Comparison of ENCODE assay signal across 21 cellular contexts in the genomic region with DNA sequence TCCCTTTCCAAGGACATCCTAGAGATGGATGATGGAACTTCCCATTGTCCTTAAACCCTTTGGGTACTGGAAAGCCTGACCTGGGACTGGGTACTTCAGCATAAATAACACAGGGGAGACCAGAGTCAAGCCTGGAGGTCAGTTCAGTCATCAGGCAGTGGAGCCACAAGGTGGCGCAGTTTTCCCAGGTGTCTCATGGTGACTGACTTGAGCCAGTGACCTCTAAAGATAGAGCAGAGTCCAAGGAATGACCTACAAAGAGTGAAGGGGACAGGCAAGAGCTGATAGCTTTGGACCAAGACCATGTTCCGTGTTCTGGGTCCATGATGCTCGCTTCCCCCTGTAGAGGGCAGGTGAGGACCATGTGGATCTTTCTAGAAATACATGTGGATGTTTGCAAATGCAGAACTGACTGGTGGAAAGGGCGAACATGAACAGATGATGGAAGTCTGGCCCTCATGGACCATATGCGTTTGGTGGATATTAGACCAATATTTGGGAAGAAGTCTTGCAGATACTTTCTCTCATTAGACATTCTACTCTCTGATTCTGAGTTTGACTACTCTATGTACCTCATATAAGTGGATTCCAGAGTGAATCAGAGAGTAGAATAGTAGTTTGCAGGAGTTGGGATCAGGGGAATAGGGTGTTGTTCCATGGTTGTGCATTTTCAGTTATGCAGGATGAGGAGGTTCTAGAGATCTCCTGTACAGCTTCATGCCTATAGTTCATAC. TPM values are rescaled to one million over a fixed set of nuclear protein-coding genes. Genes with fewer than 3 reads are reported as not detected.
DNase-seq lines count a peak whose midpoint lies in the region; ATAC-seq and TF ChIP-seq lines count a peak whose summit lies in the region.
"Not testable (repeated sequence)": the region's sequence is repeated elsewhere in the genome, so short reads cannot be mapped to it uniquely, and the experiment has no call there.
"Had no signal": no experiment of that assay in that cellular context is flagged by ENCODE, and none has a peak within 500 bp of the region (broad histone marks: within the 10 kb centered on the region; RNA-seq: fewer than 3 reads in every experiment).

No MANE protein-coding gene starts in this region.

- H3K9me3 ChIP-seq in RWPE2 (ENCODE audit: severe bottlenecking): not testable (repeated sequence)

- not testable (repeated sequence) for H3K4me3 ChIP-seq in NB4 (ENCODE audit: low read depth, low read length); RWPE2 (ENCODE audit: severe bottlenecking)

- TF ChIP-seq CTCF in GM12873 (IDR thresholded peaks at IDR 0.05; ENCODE audit: insufficient read depth, low read depth, low read length, missing control alignments) (peak; percentile 30), NB4 (IDR thresholded peaks at IDR 0.05; ENCODE audit: low read depth, low read length) (peak; percentile 10), RWPE2 (IDR thresholded peaks at IDR 0.05; ENCODE audit: poor library complexity, severe bottlenecking) (peak; percentile 13)

- H3K27me3 ChIP-seq in RWPE2 (ENCODE audit: insufficient read depth, poor library complexity, severe bottlenecking): not testable (repeated sequence)

- DNase-seq in COLO668 (lab: John Stamatoyannopoulos, UW; ENCODE audit: unreplicated experiment) (peak; percentile 5), dermis blood vessel endothelial cell (peak; percentile 45), lung microvascular endothelial cell (ENCODE audit: low read depth in 2 of 2) (peak; percentile 16 to 20)
- not testable (repeated sequence) for DNase-seq in NB4 (ENCODE audit: low read depth); RWPE2 (ENCODE audit: low spot score)
- peak; percentile 32 to 34 for DNase-seq in activated T-cell treated with anti-CD3 and anti-CD28 coated beads, Interleukin-2, amount 50 U/mL, for 48 hours

- H3K27ac ChIP-seq in RWPE2 (ENCODE audit: poor library complexity, severe bottlenecking): peak overlapping the region; percentile 99

- ATAC-seq in RWPE2 (ENCODE audit: low read depth): not testable (repeated sequence)

- peaks cover 27% of the 10 kb centered on the region for H3K4me1 ChIP-seq in RWPE2 (ENCODE audit: insufficient read depth, poor library complexity, severe bottlenecking)

- not testable (repeated sequence) for TF ChIP-seq POLR2A in NB4 (IDR thresholded peaks at IDR 0.05; ENCODE audit: extremely low read depth, insufficient read length)

- not testable (repeated sequence) for H3K36me3 ChIP-seq in RWPE2 (ENCODE audit: low read depth)

RNA-seq across cellular contexts. Expression of a gene that starts 6.6 kb away (rescaled TPM):
- total RNA-seq in dermis blood vessel endothelial cell (0.14 TPM in 1 of 2 replicates, not detected in the other), lung microvascular endothelial cell (0.40 TPM in 1 of 2 replicates, not detected in the other)
- total RNA-seq: activated CD4-positive, alpha-beta T cell treated with anti-CD3 and anti-CD28 coated beads, Interleukin-2, amount 10 ng/mL, durations not matched to agents 24 days and 14 days; activated T-helper 1 cell treated with anti-CD3 and anti-CD28 coated beads, Interleukin-12 subunit alpha, Interleukin-12 subunit beta, Interleukin-2, Interleukin-4 antibody, amounts not matched to agents 30 ng/mL and 10 ng/mL and 1 ng/mL, durations not matched to agents 14 hours and 24 hours and 36 hours; CD4-positive, alpha-beta memory T cell; gastrocnemius medialis; GM12878; hepatocyte; left colon; right lobe of liver; Right ventricle myocardium inferior; subcutaneous adipose tissue; T-helper 2 cell treated with Interferon-gamma antibody and Interleukin-4, amounts not matched to agents 100 ng/mL and 5 ng/mL, for 36 hours; upper lobe of left lung had no signal

RNA-seq across cellular contexts. Expression of a gene that starts 12.5 kb away (rescaled TPM):
- total RNA-seq in dermis blood vessel endothelial cell (0.09 TPM in 1 of 2 replicates, not detected in the other), lung microvascular endothelial cell (not detected in 2 replicates)
- total RNA-seq: activated CD4-positive, alpha-beta T cell treated with anti-CD3 and anti-CD28 coated beads, Interleukin-2, amount 10 ng/mL, durations not matched to agents 24 days and 14 days; activated T-helper 1 cell treated with anti-CD3 and anti-CD28 coated beads, Interleukin-12 subunit alpha, Interleukin-12 subunit beta, Interleukin-2, Interleukin-4 antibody, amounts not matched to agents 30 ng/mL and 10 ng/mL and 1 ng/mL, durations not matched to agents 14 hours and 24 hours and 36 hours; breast epithelium; CD4-positive, alpha-beta memory T cell; esophagus mucosa; gastrocnemius medialis; GM12878; left colon; right lobe of liver; Right ventricle myocardium inferior; subcutaneous adipose tissue; T-helper 2 cell treated with Interferon-gamma antibody and Interleukin-4, amounts not matched to agents 100 ng/mL and 5 ng/mL, for 36 hours; upper lobe of left lung had no signal
